ENCODE assay signal across 8 cellular contexts in genomic region chr10:72263613-72264241, GRCh38. TPM values are rescaled to one million over a fixed set of nuclear protein-coding genes. Genes with fewer than 3 reads are reported as not detected.
DNase-seq lines count a peak whose midpoint lies in the region; ATAC-seq and TF ChIP-seq lines count a peak whose summit lies in the region.

No MANE protein-coding gene starts in this region.

- no peak overlapping the region for H3K4me3 Mint-ChIP-seq in stimulated activated memory B cell treated with anti-CD40 and anti-IgM and Interleukin-4, amounts not matched to agents 10 μg/mL and 1 μg/mL and 100 μg/mL, for 72 hours
- no peak overlapping the region for H3K4me3 Mint-ChIP-seq in progenitor cell of endocrine pancreas (ENCODE audit: low read depth)

- H3K4me1 Mint-ChIP-seq in stimulated activated memory B cell treated with anti-CD40 and anti-IgM and Interleukin-4, amounts not matched to agents 10 μg/mL and 1 μg/mL and 100 μg/mL, for 72 hours, result peaks cover 51% of the 10 kb centered on the region
- H3K4me1 Mint-ChIP-seq in progenitor cell of endocrine pancreas (ENCODE audit: low read depth), result peaks cover 32% of the 10 kb centered on the region

- no peaks in the 10 kb centered on the region for H3K36me3 Mint-ChIP-seq in stimulated activated memory B cell treated with anti-CD40 and anti-IgM and Interleukin-4, amounts not matched to agents 10 μg/mL and 1 μg/mL and 100 μg/mL, for 72 hours
- H3K36me3 Mint-ChIP-seq in progenitor cell of endocrine pancreas (ENCODE audit: insufficient read depth), result no peaks in the 10 kb centered on the region

- peak overlapping the region; percentile 69 for H3K27ac Mint-ChIP-seq in stimulated activated memory B cell treated with anti-CD40 and anti-IgM and Interleukin-4, amounts not matched to agents 10 μg/mL and 1 μg/mL and 100 μg/mL, for 72 hours
- no peak overlapping the region for H3K27ac Mint-ChIP-seq in progenitor cell of endocrine pancreas

- H3K27me3 Mint-ChIP-seq in stimulated activated memory B cell treated with anti-CD40 and anti-IgM and Interleukin-4, amounts not matched to agents 10 μg/mL and 1 μg/mL and 100 μg/mL, for 72 hours, result no peaks in the 10 kb centered on the region
- no peaks in the 10 kb centered on the region for H3K27me3 Mint-ChIP-seq in progenitor cell of endocrine pancreas

- no peak for ATAC-seq in stimulated activated memory B cell treated with anti-CD40 and anti-IgM and Interleukin-4, amounts not matched to agents 10 μg/mL and 1 μg/mL and 100 μg/mL, for 72 hours

- in situ Hi-C loops in G401 (cut with HindIII; ENCODE audit: low sequenced_read_pairs), result no loop called here

- DNase-seq in SHP77 (lab: John Stamatoyannopoulos, UW), result peak; percentile 56 to 68
- no peak for DNase-seq in SHP77 treated with DMSO at 0.1 percent for 48 hours (lab: John Stamatoyannopoulos, UW)
- peak; percentile 2 for DNase-seq in NCI-H526 treated with DMSO at 0.1 percent for 48 hours (lab: John Stamatoyannopoulos, UW)
- DNase-seq in central memory CD4-positive, alpha-beta T cell, result peak; percentile 70
- DNase-seq in progenitor cell of endocrine pancreas (ENCODE audit: low spot score, unreplicated experiment), result no peak
- DNase-seq in GM19240 (ENCODE audit: insufficient read length, low spot score), result no peak
- DNase-seq in G401 (ENCODE audit: low spot score), result no peak

- no peak for TF ChIP-seq CTCF in progenitor cell of endocrine pancreas (IDR thresholded peaks at IDR 0.05; ENCODE audit: unreplicated experiment)

- H3K9me3 Mint-ChIP-seq in stimulated activated memory B cell treated with anti-CD40 and anti-IgM and Interleukin-4, amounts not matched to agents 10 μg/mL and 1 μg/mL and 100 μg/mL, for 72 hours, result no peaks in the 10 kb centered on the region
- no peaks in the 10 kb centered on the region for H3K9me3 Mint-ChIP-seq in progenitor cell of endocrine pancreas (ENCODE audit: low read depth)

RNA-seq across cellular contexts. Expression of gene DDIT4, which starts 10.0 kb away (rescaled TPM):
- 36.9 and 49.7 TPM in 2 replicates for total RNA-seq in progenitor cell of endocrine pancreas
- 192 and 262 TPM in 2 replicates for total RNA-seq in G401 (2014; rRNA removed; shearing (Covaris generic))

RNA-seq across cellular contexts. Expression of gene ASCC1, which starts 47.7 kb away (rescaled TPM):
- 40.0 and 42.2 TPM in 2 replicates for total RNA-seq in progenitor cell of endocrine pancreas
- 14.1 and 19.6 TPM in 2 replicates for total RNA-seq in G401 (2014; rRNA removed; shearing (Covaris generic))

RNA-seq across cellular contexts. Expression of gene ANAPC16, which starts 47.9 kb away (rescaled TPM):
- total RNA-seq in progenitor cell of endocrine pancreas, result 85.3 and 85.9 TPM in 2 replicates
- 105 and 108 TPM in 2 replicates for total RNA-seq in G401 (2014; rRNA removed; shearing (Covaris generic))

Comparison
In these comparisons a context has a peak if more than half of its experiments do, and no peak if none do; other contexts are left out.
1. DNase-seq: peak in SHP77 (2 of 2), NCI-H526 treated with DMSO at 0.1 percent for 48 hours (single experiment) and central memory CD4-positive, alpha-beta T cell (single experiment); none in SHP77 treated with DMSO at 0.1 percent for 48 hours (single experiment), progenitor cell of endocrine pancreas (single experiment), GM19240 (single experiment) and G401 (single experiment).